31 cellular contexts compared by ENCODE assay signal in genomic region chr1:99723251-99723650, GRCh38.
"Had no signal": no experiment of that assay in that cellular context is flagged by ENCODE, and none has a peak within 500 bp of the region (broad histone marks: within the 10 kb centered on the region; RNA-seq: fewer than 3 reads in every experiment).

No MANE protein-coding gene starts in this region.

- H3K4me3 ChIP-seq: neural progenitor cell, ovary, psoas muscle, right lobe of liver, sigmoid colon, suprapubic skin, testis, tibial artery, transverse colon, upper lobe of right lung, uterus had no signal

- H3K4me1 Mint-ChIP-seq: naive thymus-derived CD4-positive, alpha-beta T cell; stimulated activated memory B cell treated with anti-CD40 and anti-IgM and Interleukin-4, amounts not matched to agents 10 μg/mL and 1 μg/mL and 100 μg/mL, for 72 hours; stimulated activated naive CD8-positive, alpha-beta T cell treated with anti-CD3 and anti-CD28 coated beads, Interleukin-15, amount 100 ng/mL, for 72 hours had no signal

- H3K27me3 ChIP-seq: neural progenitor cell, ovary, right lobe of liver, sigmoid colon, suprapubic skin, testis, tibial artery, transverse colon, upper lobe of right lung, uterus had no signal

- H3K9me3 ChIP-seq: ovary, psoas muscle, right lobe of liver, sigmoid colon, suprapubic skin, testis, tibial artery, transverse colon, upper lobe of right lung, uterus had no signal

- H3K27ac Mint-ChIP-seq: naive thymus-derived CD4-positive, alpha-beta T cell; natural killer cell treated with Interleukin-12 subunit alpha and Interleukin-12 subunit beta and Interleukin-15 and Interleukin-18, amount 100 ng/mL, for 72 hours; nephron progenitor cell; neural progenitor cell; progenitor cell of endocrine pancreas; stimulated activated memory B cell treated with anti-CD40 and anti-IgM and Interleukin-4, amounts not matched to agents 10 μg/mL and 1 μg/mL and 100 μg/mL, for 72 hours; stimulated activated naive CD8-positive, alpha-beta T cell treated with anti-CD3 and anti-CD28 coated beads, Interleukin-15, amount 100 ng/mL, for 72 hours; type B pancreatic cell had no signal

- ATAC-seq: naive thymus-derived CD4-positive, alpha-beta T cell; natural killer cell treated with Interleukin-12 subunit alpha and Interleukin-12 subunit beta and Interleukin-15 and Interleukin-18, amount 100 ng/mL, for 72 hours; psoas muscle; right cardiac atrium; right lobe of liver; stimulated activated memory B cell treated with anti-CD40 and anti-IgM and Interleukin-4, amounts not matched to agents 10 μg/mL and 1 μg/mL and 100 μg/mL, for 72 hours; stimulated activated naive CD8-positive, alpha-beta T cell treated with anti-CD3 and anti-CD28 coated beads, Interleukin-15, amount 100 ng/mL, for 72 hours; stimulated activated naive CD8-positive, alpha-beta T cell treated with anti-CD3 and anti-CD28 coated beads, Interleukin-15, Interleukin-2, amounts not matched to agents 100 U/mL and 50 U/mL, for 24 hours; upper lobe of right lung had no signal

- H3K27me3 Mint-ChIP-seq: natural killer cell treated with Interleukin-12 subunit alpha and Interleukin-12 subunit beta and Interleukin-15 and Interleukin-18, amount 100 ng/mL, for 72 hours; progenitor cell of endocrine pancreas; stimulated activated memory B cell treated with anti-CD40 and anti-IgM and Interleukin-4, amounts not matched to agents 10 μg/mL and 1 μg/mL and 100 μg/mL, for 72 hours; stimulated activated naive CD8-positive, alpha-beta T cell treated with anti-CD3 and anti-CD28 coated beads, Interleukin-15, amount 100 ng/mL, for 72 hours; type B pancreatic cell had no signal

- H3K4me1 ChIP-seq: sigmoid colon, suprapubic skin, testis, tibial artery, upper lobe of right lung, uterus had no signal

- DNase-seq: naive thymus-derived CD4-positive, alpha-beta T cell; nephron progenitor cell; occipital lobe; ovary; posterior cingulate gyrus; psoas muscle; right cardiac atrium; right lobe of liver; sigmoid colon; small intestine; stimulated activated CD4-positive, alpha-beta T cell treated with anti-CD3 and anti-CD28 coated beads, Interleukin-15, amount 100 ng/mL, for 24 hours; stimulated activated CD4-positive, alpha-beta T cell treated with anti-CD3 and anti-CD28 coated beads, Interleukin-2, amount 100 ng/mL, for 24 hours; stimulated activated CD4-positive, alpha-beta T cell treated with anti-CD3 and anti-CD28 coated beads, Interleukin-2, amount 100 ng/mL, for 48 hours; stimulated activated CD4-positive, alpha-beta T cell treated with anti-CD3 and anti-CD28 coated beads, Interleukin-4, amount 100 ng/mL, for 4 hours; stimulated activated CD8-positive, alpha-beta memory T cell treated with anti-CD3 and anti-CD28 coated beads, Interleukin-4, amount 100 ng/mL, for 48 hours; stimulated activated naive CD4-positive, alpha-beta T cell; stimulated activated naive CD8-positive, alpha-beta T cell treated with anti-CD3 and anti-CD28 coated beads, Interleukin-15, amount 100 ng/mL, for 72 hours; stimulated activated naive CD8-positive, alpha-beta T cell treated with anti-CD3 and anti-CD28 coated beads, Interleukin-15, Interleukin-2, amounts not matched to agents 100 U/mL and 50 U/mL, for 24 hours; substantia nigra; testis; tibial artery; transverse colon; upper lobe of right lung; uterus had no signal

- H3K9me3 Mint-ChIP-seq: natural killer cell treated with Interleukin-12 subunit alpha and Interleukin-12 subunit beta and Interleukin-15 and Interleukin-18, amount 100 ng/mL, for 72 hours; nephron progenitor cell; neural progenitor cell; stimulated activated memory B cell treated with anti-CD40 and anti-IgM and Interleukin-4, amounts not matched to agents 10 μg/mL and 1 μg/mL and 100 μg/mL, for 72 hours; stimulated activated naive CD8-positive, alpha-beta T cell treated with anti-CD3 and anti-CD28 coated beads, Interleukin-15, amount 100 ng/mL, for 72 hours; type B pancreatic cell had no signal

- H3K36me3 ChIP-seq: neural progenitor cell, ovary, sigmoid colon, transverse colon, uterus had no signal

- H3K4me3 Mint-ChIP-seq: naive thymus-derived CD4-positive, alpha-beta T cell; natural killer cell treated with Interleukin-12 subunit alpha and Interleukin-12 subunit beta and Interleukin-15 and Interleukin-18, amount 100 ng/mL, for 72 hours; nephron progenitor cell; neural progenitor cell; stimulated activated memory B cell treated with anti-CD40 and anti-IgM and Interleukin-4, amounts not matched to agents 10 μg/mL and 1 μg/mL and 100 μg/mL, for 72 hours; stimulated activated naive CD8-positive, alpha-beta T cell treated with anti-CD3 and anti-CD28 coated beads, Interleukin-15, amount 100 ng/mL, for 72 hours; type B pancreatic cell had no signal

- H3K36me3 Mint-ChIP-seq: naive thymus-derived CD4-positive, alpha-beta T cell; natural killer cell treated with Interleukin-12 subunit alpha and Interleukin-12 subunit beta and Interleukin-15 and Interleukin-18, amount 100 ng/mL, for 72 hours; neural progenitor cell; stimulated activated memory B cell treated with anti-CD40 and anti-IgM and Interleukin-4, amounts not matched to agents 10 μg/mL and 1 μg/mL and 100 μg/mL, for 72 hours; type B pancreatic cell had no signal

- H3K27ac ChIP-seq: neural progenitor cell, ovary, parathyroid adenoma, psoas muscle, right lobe of liver, sigmoid colon, suprapubic skin, testis, tibial artery, transverse colon, upper lobe of right lung, uterus had no signal
